Comparison of ENCODE assay signal across 1 cellular context in genomic region chr6:69894578-69895347, GRCh38.
TF ChIP-seq lines count a peak whose summit lies in the region.

No MANE protein-coding gene starts in this region.

TF ChIP-seq in HepG2, 621 proteins besides CTCF, POLR2A, EP300 and RAD21 (continued from another document):
- TF ChIP-seq ZNF318 (CRISPR knock-in tag; IDR thresholded peaks at IDR 0.05), result no peak
- no peak for TF ChIP-seq ZNF407 (CRISPR knock-in tag; IDR thresholded peaks at IDR 0.05; ENCODE audit: not compliant biosample characterization)
- TF ChIP-seq CREB3 (CRISPR knock-in tag; IDR thresholded peaks at IDR 0.05), result no peak
- TF ChIP-seq ZBTB49 (CRISPR knock-in tag; IDR thresholded peaks at IDR 0.05; ENCODE audit: borderline replicate concordance), result no peak
- TF ChIP-seq BCLAF1 (IDR thresholded peaks at IDR 0.05), result no peak
- no peak for TF ChIP-seq PRPF4 (IDR thresholded peaks at IDR 0.05; ENCODE audit: low read depth, low read length, poor library complexity, severe bottlenecking)
- TF ChIP-seq ZEB1 (IDR thresholded peaks at IDR 0.05; ENCODE audit: insufficient replicate concordance, low read depth), result no peak
- no peak for TF ChIP-seq LRRFIP1 (CRISPR knock-in tag; conservative IDR thresholded peaks at IDR 0.05)
- TF ChIP-seq DPF2 (CRISPR knock-in tag; IDR thresholded peaks at IDR 0.05; ENCODE audit: borderline replicate concordance, low read depth), result no peak
- TF ChIP-seq MYC (CRISPR knock-in tag; IDR thresholded peaks at IDR 0.05; ENCODE audit: borderline replicate concordance), result no peak
- TF ChIP-seq MEIS2 (CRISPR knock-in tag; IDR thresholded peaks at IDR 0.05), result no peak
- no peak for TF ChIP-seq ZNF660 (CRISPR knock-in tag; IDR thresholded peaks at IDR 0.05; ENCODE audit: borderline replicate concordance, low read depth)
- TF ChIP-seq FOXK1 (CRISPR knock-in tag; IDR thresholded peaks at IDR 0.05; ENCODE audit: borderline replicate concordance, low read depth), result no peak
- no peak for TF ChIP-seq EHMT2 (IDR thresholded peaks at IDR 0.05; ENCODE audit: borderline replicate concordance, low read depth, low read length)
